In the genomic region with DNA sequence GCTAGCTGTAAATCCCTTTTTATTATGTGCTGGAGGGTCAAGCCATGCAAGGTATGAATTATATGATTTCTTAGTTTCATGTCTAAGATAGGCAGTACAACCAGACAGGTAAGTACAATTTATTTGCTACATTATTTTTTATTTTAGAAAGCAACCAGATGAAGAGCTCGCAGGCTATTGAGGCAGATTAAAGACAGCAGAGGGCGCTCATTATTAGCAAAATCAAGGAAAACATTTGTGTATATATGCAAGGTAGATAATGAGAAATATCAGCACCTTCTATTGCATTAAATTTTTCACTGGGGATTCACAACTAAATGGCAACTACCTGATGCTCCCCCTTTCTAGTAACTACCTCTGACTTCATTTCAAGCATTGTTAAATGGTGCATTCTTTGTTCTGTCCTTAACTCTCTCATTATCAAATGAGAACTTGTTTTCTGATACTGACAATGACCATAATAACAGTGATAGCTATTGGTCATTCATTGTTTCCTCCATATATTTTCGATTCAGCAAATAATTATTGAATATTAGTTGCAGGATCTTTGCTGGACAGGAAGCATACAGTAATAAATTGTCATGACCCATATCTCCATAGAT, we compare ENCODE assay signal across 8 cellular contexts. TPM values are rescaled to one million over a fixed set of nuclear protein-coding genes. Genes with fewer than 3 reads are reported as not detected.
DNase-seq lines count a peak whose midpoint lies in the region; ATAC-seq and TF ChIP-seq lines count a peak whose summit lies in the region.

No MANE protein-coding gene starts in this region.

- DNase-seq in Daoy (ENCODE audit: low read depth) = peak; percentile 35
- DNase-seq in NAMALWA (ENCODE audit: low spot score) = peak; percentile 40
- DNase-seq in adrenal gland = peak in 2 of 7 donors; percentile 13 to 23
- DNase-seq in kidney tubule cell (ENCODE audit: low spot score) = peak; percentile 55
- no peak for DNase-seq in effector CD4-positive, alpha-beta T cell
- no peak for DNase-seq in activated CD8-positive, alpha-beta memory T cell treated with anti-CD3 and anti-CD28 coated beads, Interleukin-2, amount 50 U/mL, for 4 hours
- no peak for DNase-seq in naive thymus-derived CD4-positive, alpha-beta T cell

- peak; percentile 14 to 61 (median 46) for TF ChIP-seq CTCF in adrenal gland (IDR thresholded peaks at IDR 0.05)

- no peaks in the 10 kb centered on the region for H3K27me3 ChIP-seq in adrenal gland
- no peaks in the 10 kb centered on the region for H3K27me3 ChIP-seq in naive thymus-derived CD4-positive, alpha-beta T cell (ENCODE audit: control insufficient read depth in 2 of 2, insufficient read depth in 2 of 2, low read length in 2 of 2)

- 2 to 8% (median 3%) methylated on average over 3 of the region's 3 CpGs for WGBS in adrenal gland, 4 donors

- intact Hi-C loops in adrenal gland (cut with DNase I) = loop anchor here in 1 of 2 donors (10.0 kb wide), 1 partner anchor 238 kb away; no protein-coding TSS in a partner anchor
- intact Hi-C loops in naive thymus-derived CD4-positive, alpha-beta T cell (cut with micrococcal nuclease) = no loop called here

- POLR2A ChIA-PET in naive thymus-derived CD4-positive, alpha-beta T cell (lab: Charles Lee) = no interaction called here

- H3K4me3 ChIP-seq in adrenal gland = no peak overlapping the region
- no peak overlapping the region for H3K4me3 ChIP-seq in naive thymus-derived CD4-positive, alpha-beta T cell (ENCODE audit: low read length)

- no peaks in the 10 kb centered on the region for H3K4me1 ChIP-seq in adrenal gland (replicated peaks in 1 of 2)
- H3K4me1 ChIP-seq in naive thymus-derived CD4-positive, alpha-beta T cell (ENCODE audit: control insufficient read depth in 2 of 2, insufficient read depth in 2 of 2, low read length in 2 of 2) = no peaks in the 10 kb centered on the region

- no peaks in the 10 kb centered on the region for H3K9me3 ChIP-seq in adrenal gland (replicated peaks in 1 of 3)
- no peaks in the 10 kb centered on the region for H3K9me3 ChIP-seq in naive thymus-derived CD4-positive, alpha-beta T cell (ENCODE audit: control insufficient read depth in 2 of 3, low read length in 3 of 3)

- H3K4me3 Mint-ChIP-seq in naive thymus-derived CD4-positive, alpha-beta T cell = no peak overlapping the region

- no peaks in the 10 kb centered on the region for H3K36me3 Mint-ChIP-seq in naive thymus-derived CD4-positive, alpha-beta T cell

- no peak overlapping the region for H3K27ac Mint-ChIP-seq in naive thymus-derived CD4-positive, alpha-beta T cell

- no peak for TF ChIP-seq POLR2A in adrenal gland (IDR thresholded peaks at IDR 0.05)

- H3K27me3 Mint-ChIP-seq in naive thymus-derived CD4-positive, alpha-beta T cell = peaks cover 5 to 22% (median 21%) of the 10 kb centered on the region in 5 donors

- peaks cover 0 to 1% (median 0%) of the 10 kb centered on the region in 11 donors for H3K9me3 Mint-ChIP-seq in naive thymus-derived CD4-positive, alpha-beta T cell

- ATAC-seq in HG03469 (IDR thresholded peaks at IDR 0.05; ENCODE audit: unreplicated experiment) = no peak
- ATAC-seq in naive thymus-derived CD4-positive, alpha-beta T cell = no peak

- H3K36me3 ChIP-seq in adrenal gland (replicated peaks in 1 of 2) = no peaks in the 10 kb centered on the region
- H3K36me3 ChIP-seq in naive thymus-derived CD4-positive, alpha-beta T cell (ENCODE audit: control insufficient read depth in 2 of 3, insufficient read depth in 3 of 3, low read length in 3 of 3) = no peaks in the 10 kb centered on the region

- CTCF ChIA-PET in naive thymus-derived CD4-positive, alpha-beta T cell (lab: Charles Lee) = no interaction called here

- H3K27ac ChIP-seq in adrenal gland = no peak overlapping the region
- H3K27ac ChIP-seq in naive thymus-derived CD4-positive, alpha-beta T cell (ENCODE audit: low read depth, low read length) = no peak overlapping the region

- no peaks in the 10 kb centered on the region for H3K4me1 Mint-ChIP-seq in naive thymus-derived CD4-positive, alpha-beta T cell

RNA-seq across cellular contexts. Expression of gene SCGB3A2, which starts 8.6 kb away (rescaled TPM):
- total RNA-seq in Daoy (2014; rRNA removed; shearing (Covaris generic)) = not detected in 2 replicates
- total RNA-seq in adrenal gland = under 1 TPM in 2 of 8 donors, not detected in 6; 0.69 to 0.79 TPM
- polyA plus RNA-seq in adrenal gland = under 1 TPM in 1 of 3 donors, not detected in 2; 0.71 TPM
- total RNA-seq in naive thymus-derived CD4-positive, alpha-beta T cell = not detected
- polyA plus RNA-seq in naive thymus-derived CD4-positive, alpha-beta T cell = not detected

RNA-seq across cellular contexts. Expression of gene C5orf46, which starts 19.2 kb away (rescaled TPM):
- total RNA-seq in Daoy (2014; rRNA removed; shearing (Covaris generic)) = 2.6 TPM in 1 of 2 replicates, not detected in the other
- total RNA-seq in adrenal gland = not detected
- polyA plus RNA-seq in adrenal gland = not detected
- not detected for total RNA-seq in naive thymus-derived CD4-positive, alpha-beta T cell
- not detected for polyA plus RNA-seq in naive thymus-derived CD4-positive, alpha-beta T cell

RNA-seq across cellular contexts. Expression of gene SPINK1, which starts 55.7 kb away (rescaled TPM):
- total RNA-seq in Daoy (2014; rRNA removed; shearing (Covaris generic)) = 0.51 TPM in 1 of 2 replicates, not detected in the other
- total RNA-seq in adrenal gland = 1 to 10 TPM in 2 of 8 donors, not detected in 6; 4.3 to 4.6 TPM
- polyA plus RNA-seq in adrenal gland = 1 to 10 TPM; 1.3 to 6.5 (median 4.3) TPM
- not detected for total RNA-seq in naive thymus-derived CD4-positive, alpha-beta T cell
- not detected for polyA plus RNA-seq in naive thymus-derived CD4-positive, alpha-beta T cell

Comparison
In these comparisons a context has a peak if more than half of its experiments do, and no peak if none do; other contexts are left out.
1. DNase-seq: peak in Daoy (single experiment), NAMALWA (single experiment) and kidney tubule cell (single experiment); none in effector CD4-positive, alpha-beta T cell (single experiment), activated CD8-positive, alpha-beta memory T cell treated with anti-CD3 and anti-CD28 coated beads, Interleukin-2, amount 50 U/mL, for 4 hours (single experiment) and naive thymus-derived CD4-positive, alpha-beta T cell (0 of 9).